13 cellular contexts compared by ENCODE assay signal in genomic region chr19:27795369-27795768, GRCh38.
DNase-seq lines count a peak whose midpoint lies in the region; ATAC-seq and TF ChIP-seq lines count a peak whose summit lies in the region.
"Had no signal": no experiment of that assay in that cellular context is flagged by ENCODE, and none has a peak within 500 bp of the region (broad histone marks: within the 10 kb centered on the region; RNA-seq: fewer than 3 reads in every experiment).

No MANE protein-coding gene starts in this region.

- H3K79me2 ChIP-seq in PC-3 (ENCODE audit: low read length) = peaks cover 62% of the 10 kb centered on the region

- POLR2A ChIA-PET in PC-3 (lab: Charles Lee; ENCODE audit: unreplicated experiment) = no interaction called here

- no peak for TF ChIP-seq CTCF in PC-3 (conservative IDR thresholded peaks at IDR 0.05; ENCODE audit: low read depth, low read length)
- TF ChIP-seq CTCF in epithelial cell of proximal tubule (conservative IDR thresholded peaks at IDR 0.05; ENCODE audit: low read depth, low read length) = no peak
- TF ChIP-seq CTCF in progenitor cell of endocrine pancreas (IDR thresholded peaks at IDR 0.05; ENCODE audit: unreplicated experiment) = no peak

- H3K27me3 ChIP-seq in PC-3 (ENCODE audit: low read length) = no peaks in the 10 kb centered on the region
- H3K27me3 ChIP-seq: vagina had no signal

- intact Hi-C loops in PC-3 (cut with micrococcal nuclease) = no loop called here

- peak overlapping the region; percentile 77; the same call in 1 of the 2 replicates for H3K4me3 ChIP-seq in PC-3 (ENCODE audit: low read length)
- peak overlapping the region; percentile 86 for H3K4me3 ChIP-seq in epithelial cell of proximal tubule (ENCODE audit: low read depth, low read length)

- no peaks in the 10 kb centered on the region for H3K9me3 ChIP-seq in PC-3 (ENCODE audit: low read length)
- H3K9me3 ChIP-seq: vagina had no signal

- peaks cover 8 to 28% of the 10 kb centered on the region in 2 donors for H3K36me3 Mint-ChIP-seq in activated T-cell treated with anti-CD3 and anti-CD28 coated beads, Interleukin-2, amount 50 U/mL, for 72 hours (ENCODE audit: insufficient read depth in 2 of 2)
- H3K36me3 Mint-ChIP-seq in progenitor cell of endocrine pancreas (ENCODE audit: insufficient read depth) = peaks cover 26% of the 10 kb centered on the region

- H3K9ac ChIP-seq in PC-3 (ENCODE audit: low read length) = no peak overlapping the region

- BruUV-seq in PC-3 (replicated peaks; lab: Mats Ljungman, UMichigan) = no TSS peak

- H3K36me3 ChIP-seq in PC-3 (ENCODE audit: low read depth, low read length) = no peaks in the 10 kb centered on the region; the same call in 1 of the 2 replicates
- H3K36me3 ChIP-seq: vagina had no signal

- peak overlapping the region; percentile 36 to 92 for H3K4me3 Mint-ChIP-seq in activated T-cell treated with anti-CD3 and anti-CD28 coated beads, Interleukin-2, amount 50 U/mL, for 72 hours
- H3K4me3 Mint-ChIP-seq in progenitor cell of endocrine pancreas (ENCODE audit: low read depth) = peak overlapping the region; percentile 50

- ATAC-seq in activated T-cell treated with anti-CD3 and anti-CD28 coated beads, Interleukin-2, amount 50 U/mL, for 72 hours (replicated peaks in 1 of 2) = no peak
- no peak for ATAC-seq in PC-3

- H2AFZ ChIP-seq in PC-3 (ENCODE audit: low read length) = no peak overlapping the region

- CTCF ChIA-PET in PC-3 (lab: Charles Lee) = no interaction called here

- DNase-seq in activated T-cell treated with anti-CD3 and anti-CD28 coated beads, Interleukin-2, amount 50 U/mL, for 72 hours = no peak
- no peak for DNase-seq in activated T-cell treated with anti-CD3 and anti-CD28 coated beads for 4 hours
- no peak for DNase-seq in PC-3
- no peak for DNase-seq in epithelial cell of proximal tubule (ENCODE audit: low read depth)
- no peak for DNase-seq in progenitor cell of endocrine pancreas (ENCODE audit: low spot score, unreplicated experiment)
- DNase-seq in NCI-H748 (lab: John Stamatoyannopoulos, UW; ENCODE audit: unreplicated experiment) = no peak
- no peak for DNase-seq in amniotic stem cell (lab: John Stamatoyannopoulos, UW)
- no peak for DNase-seq in NCI-H345 treated with DMSO at 0.1 percent for 48 hours (lab: John Stamatoyannopoulos, UW; ENCODE audit: unreplicated experiment)
- DNase-seq: dermis blood vessel endothelial cell; islet precursor cell; SHP77 treated with DMSO at 0.1 percent for 48 hours; stimulated activated CD4-positive, alpha-beta T cell treated with anti-CD3 and anti-CD28 coated beads, Interleukin-15, amount 100 ng/mL, for 24 hours had no signal

- H4K20me1 ChIP-seq in PC-3 (ENCODE audit: low read length) = peaks cover 16% of the 10 kb centered on the region; the same call in 1 of the 2 replicates

- no peak overlapping the region for H3K27ac Mint-ChIP-seq in activated T-cell treated with anti-CD3 and anti-CD28 coated beads, Interleukin-2, amount 50 U/mL, for 72 hours
- no peak overlapping the region for H3K27ac Mint-ChIP-seq in progenitor cell of endocrine pancreas

- H3K4me1 Mint-ChIP-seq in activated T-cell treated with anti-CD3 and anti-CD28 coated beads, Interleukin-2, amount 50 U/mL, for 72 hours (ENCODE audit: low read depth) = peaks cover 19% of the 10 kb centered on the region
- H3K4me1 Mint-ChIP-seq in progenitor cell of endocrine pancreas (ENCODE audit: low read depth) = peaks cover 10% of the 10 kb centered on the region

- H3K9me2 ChIP-seq in PC-3 (replicated peaks; ENCODE audit: low read length) = no peaks in the 10 kb centered on the region

- H3K27me3 Mint-ChIP-seq in activated T-cell treated with anti-CD3 and anti-CD28 coated beads, Interleukin-2, amount 50 U/mL, for 72 hours (ENCODE audit: low read depth) = no peaks in the 10 kb centered on the region
- H3K27me3 Mint-ChIP-seq in progenitor cell of endocrine pancreas = no peaks in the 10 kb centered on the region

- no peak overlapping the region for H3K27ac ChIP-seq in PC-3 (ENCODE audit: low read length)

- no peaks in the 10 kb centered on the region; the same call in 1 of the 2 replicates for H3K4me1 ChIP-seq in PC-3 (ENCODE audit: insufficient read depth, low read length)

- H3K4me2 ChIP-seq in PC-3 (ENCODE audit: low read length) = peak overlapping the region; percentile 91; the same call in 1 of the 2 replicates

- no peaks in the 10 kb centered on the region for H3F3A ChIP-seq in PC-3 (ENCODE audit: low read length, unreplicated experiment)

- H3K9me3 Mint-ChIP-seq in activated T-cell treated with anti-CD3 and anti-CD28 coated beads, Interleukin-2, amount 50 U/mL, for 72 hours = no peaks in the 10 kb centered on the region
- peaks cover 8% of the 10 kb centered on the region for H3K9me3 Mint-ChIP-seq in progenitor cell of endocrine pancreas (ENCODE audit: low read depth)
